27 cellular contexts compared by ENCODE assay signal in genomic region chr1:77652970-77653516, GRCh38. TPM values are rescaled to one million over a fixed set of nuclear protein-coding genes. Genes with fewer than 3 reads are reported as not detected.
DNase-seq lines count a peak whose midpoint lies in the region; ATAC-seq and TF ChIP-seq lines count a peak whose summit lies in the region.
"Had no signal": no experiment of that assay in that cellular context is flagged by ENCODE, and none has a peak within 500 bp of the region (broad histone marks: within the 10 kb centered on the region; RNA-seq: fewer than 3 reads in every experiment).

No MANE protein-coding gene starts in this region.

- peaks cover 19% of the 10 kb centered on the region for H3K9me3 ChIP-seq in lower lobe of right lung

- H3K4me3 ChIP-seq in dorsolateral prefrontal cortex (no peak overlapping the region), lower lobe of right lung (no peak overlapping the region)
- H3K4me3 ChIP-seq: BLaER1, GM12878, heart left ventricle, pancreas, thoracic aorta had no signal

- intact Hi-C loops in dorsolateral prefrontal cortex (cut with DNase I) (no loop called here), lower lobe of right lung (cut with DNase I) (no loop called here)

- peak overlapping the region; percentile 33 for H3K27ac Mint-ChIP-seq in stimulated activated naive CD8-positive, alpha-beta T cell treated with anti-CD3 and anti-CD28 coated beads, Interleukin-15, Interleukin-2, amounts not matched to agents 100 ng/mL and 50 ng/mL, for 24 hours
- H3K27ac Mint-ChIP-seq in activated naive CD8-positive, alpha-beta T cell = peak overlapping the region; percentile 7
- H3K27ac Mint-ChIP-seq: activated naive CD4-positive, alpha-beta T cell treated with anti-CD3 and anti-CD28 coated beads, Interleukin-2, amount 10 ng/mL, durations not matched to agents 7 days and 5 days; activated T-cell treated with anti-CD3 and anti-CD28 coated beads, Interleukin-2, amount 50 U/mL, for 24 hours; stimulated activated naive B cell treated with anti-CD40 and anti-IgM and Interleukin-4, amounts not matched to agents 10 μg/mL and 1 μg/mL and 100 μg/mL, for 72 hours had no signal

- ATAC-seq in stimulated activated naive CD8-positive, alpha-beta T cell treated with anti-CD3 and anti-CD28 coated beads, Interleukin-15, Interleukin-2, amounts not matched to agents 100 U/mL and 50 U/mL, for 24 hours = no peak
- ATAC-seq in left lobe of liver (peak; percentile 76), HG03460 (IDR thresholded peaks at IDR 0.05; ENCODE audit: unreplicated experiment) (no peak), lower lobe of right lung (no peak)
- ATAC-seq: heart left ventricle; pancreas; right cardiac atrium; stimulated activated naive B cell treated with anti-CD40 and anti-IgM and Interleukin-4, amounts not matched to agents 10 μg/mL and 1 μg/mL and 100 μg/mL, for 72 hours had no signal

- no peak for DNase-seq in stimulated activated naive CD8-positive, alpha-beta T cell treated with anti-CD3 and anti-CD28 coated beads, Interleukin-15, Interleukin-2, amounts not matched to agents 100 U/mL and 50 U/mL, for 24 hours
- DNase-seq in left lobe of liver (ENCODE audit: low spot score) = no peak
- no peak for DNase-seq in GM13977 (ENCODE audit: low spot score)
- DNase-seq in dorsolateral prefrontal cortex = no peak
- DNase-seq in lower lobe of right lung = no peak
- DNase-seq: ACHN; activated CD8-positive, alpha-beta memory T cell treated with anti-CD3 and anti-CD28 coated beads for 24 hours; activated naive CD4-positive, alpha-beta T cell treated with anti-CD3 and anti-CD28 coated beads, Interleukin-2, amount 10 ng/mL, durations not matched to agents 7 days and 5 days; activated T-cell treated with anti-CD3 and anti-CD28 coated beads, Interleukin-2, amount 50 U/mL, for 24 hours; cerebellar nuclear complex; H7; heart left ventricle; naive B cell; NCI-H1105; NCI-H1930; NCI-H774; pancreas; right cardiac atrium; stimulated activated CD4-positive, alpha-beta T cell treated with anti-CD3 and anti-CD28 coated beads, Interleukin-4, amount 100 ng/mL, for 1 hour; stimulated activated naive B cell treated with anti-CD40 and anti-IgM and Interleukin-4, amounts not matched to agents 10 μg/mL and 1 μg/mL and 100 μg/mL, for 72 hours; T1000 had no signal

- H3K27me3 ChIP-seq in dorsolateral prefrontal cortex (no peaks in the 10 kb centered on the region), lower lobe of right lung (ENCODE audit: low read depth) (no peaks in the 10 kb centered on the region)
- H3K27me3 ChIP-seq: BLaER1, heart left ventricle, pancreas had no signal

- peak overlapping the region in 29 of 59 donors; percentile 3 to 66 (median 26) for H3K27ac ChIP-seq in dorsolateral prefrontal cortex
- H3K27ac ChIP-seq in lower lobe of right lung = no peak overlapping the region
- H3K27ac ChIP-seq: BLaER1, heart left ventricle, thoracic aorta had no signal

- peaks cover 38% of the 10 kb centered on the region for H3K4me1 Mint-ChIP-seq in stimulated activated naive CD8-positive, alpha-beta T cell treated with anti-CD3 and anti-CD28 coated beads, Interleukin-15, Interleukin-2, amounts not matched to agents 100 ng/mL and 50 ng/mL, for 24 hours (ENCODE audit: low read depth)
- peaks cover 39% of the 10 kb centered on the region for H3K4me1 Mint-ChIP-seq in activated naive CD8-positive, alpha-beta T cell (ENCODE audit: low read depth)

- H3K36me3 Mint-ChIP-seq in stimulated activated naive CD8-positive, alpha-beta T cell treated with anti-CD3 and anti-CD28 coated beads, Interleukin-15, Interleukin-2, amounts not matched to agents 100 ng/mL and 50 ng/mL, for 24 hours (ENCODE audit: low read depth) = peaks cover 68% of the 10 kb centered on the region
- H3K36me3 Mint-ChIP-seq in activated naive CD8-positive, alpha-beta T cell = peaks cover 32% of the 10 kb centered on the region

- TF ChIP-seq CTCF in GM13977 (IDR thresholded peaks at IDR 0.05; ENCODE audit: extremely low read depth, insufficient read depth, missing control alignments) (no peak), dorsolateral prefrontal cortex (IDR thresholded peaks at IDR 0.05 in 54 of 56, conservative IDR thresholded peaks at IDR 0.05 in 2 of 56; ENCODE audit: low read depth in 1 of 56, partially characterized antibody in 56 of 56) (no peak), lower lobe of right lung (IDR thresholded peaks at IDR 0.05) (no peak)

- H3K4me3 Mint-ChIP-seq in stimulated activated naive CD8-positive, alpha-beta T cell treated with anti-CD3 and anti-CD28 coated beads, Interleukin-15, Interleukin-2, amounts not matched to agents 100 ng/mL and 50 ng/mL, for 24 hours = no peak overlapping the region
- H3K4me3 Mint-ChIP-seq in activated naive CD8-positive, alpha-beta T cell = no peak overlapping the region
- H3K4me3 Mint-ChIP-seq: activated naive CD4-positive, alpha-beta T cell treated with anti-CD3 and anti-CD28 coated beads, Interleukin-2, amount 10 ng/mL, durations not matched to agents 7 days and 5 days; activated T-cell treated with anti-CD3 and anti-CD28 coated beads, Interleukin-2, amount 50 U/mL, for 24 hours; naive B cell; stimulated activated naive B cell treated with anti-CD40 and anti-IgM and Interleukin-4, amounts not matched to agents 10 μg/mL and 1 μg/mL and 100 μg/mL, for 72 hours had no signal

- H3K27me3 Mint-ChIP-seq in stimulated activated naive CD8-positive, alpha-beta T cell treated with anti-CD3 and anti-CD28 coated beads, Interleukin-15, Interleukin-2, amounts not matched to agents 100 ng/mL and 50 ng/mL, for 24 hours = no peaks in the 10 kb centered on the region
- H3K27me3 Mint-ChIP-seq in activated naive CD8-positive, alpha-beta T cell = no peaks in the 10 kb centered on the region
- H3K27me3 Mint-ChIP-seq: activated naive CD4-positive, alpha-beta T cell treated with anti-CD3 and anti-CD28 coated beads, Interleukin-2, amount 10 ng/mL, durations not matched to agents 7 days and 5 days; activated T-cell treated with anti-CD3 and anti-CD28 coated beads, Interleukin-2, amount 50 U/mL, for 24 hours; naive B cell; stimulated activated naive B cell treated with anti-CD40 and anti-IgM and Interleukin-4, amounts not matched to agents 10 μg/mL and 1 μg/mL and 100 μg/mL, for 72 hours had no signal

- in situ Hi-C loops in GM13977 (cut with MboI; ENCODE audit: low pct_unique_long_range_greater_than_20kb, low sequenced_read_pairs, unreplicated experiment) = no loop called here

- H3K9me3 Mint-ChIP-seq in stimulated activated naive CD8-positive, alpha-beta T cell treated with anti-CD3 and anti-CD28 coated beads, Interleukin-15, Interleukin-2, amounts not matched to agents 100 ng/mL and 50 ng/mL, for 24 hours = peaks cover 17% of the 10 kb centered on the region
- H3K9me3 Mint-ChIP-seq in activated naive CD8-positive, alpha-beta T cell (ENCODE audit: low read depth) = peaks cover 13% of the 10 kb centered on the region

- H3K4me1 ChIP-seq in lower lobe of right lung = no peaks in the 10 kb centered on the region
- H3K4me1 ChIP-seq: BLaER1 had no signal

- H3K36me3 ChIP-seq in lower lobe of right lung = no peaks in the 10 kb centered on the region
- H3K36me3 ChIP-seq: pancreas, thoracic aorta had no signal

RNA-seq across cellular contexts. Expression of gene ZZZ3, which starts 29.4 kb away (rescaled TPM):
- total RNA-seq in left lobe of liver (16.5 TPM), dorsolateral prefrontal cortex (10 to 100 TPM; 52.5 to 90.5 (median 69.9) TPM), lower lobe of right lung (44.5 TPM)
